Comparison of ENCODE assay signal across 8 cellular contexts in genomic region chr10:97686962-97687784, GRCh38. TPM values are rescaled to one million over a fixed set of nuclear protein-coding genes. Genes with fewer than 3 reads are reported as not detected.
DNase-seq lines count a peak whose midpoint lies in the region; ATAC-seq, FAIRE-seq and TF ChIP-seq lines count a peak whose summit lies in the region.

A gene with protein sequence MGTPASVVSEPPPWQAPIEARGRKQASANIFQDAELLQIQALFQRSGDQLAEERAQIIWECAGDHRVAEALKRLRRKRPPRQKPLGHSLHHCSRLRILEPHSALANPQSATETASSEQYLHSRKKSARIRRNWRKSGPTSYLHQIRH (minus strand): TSS chr10:97687241. CDS start chr10:97679905, 7,336 bp downstream.

- H3F3A ChIP-seq in DOHH2 (ENCODE audit: control insufficient read depth, insufficient read depth) = peaks cover 2% of the 10 kb centered on the region; the same call in 1 of the 2 replicates
- peaks cover 68% of the 10 kb centered on the region for H3F3A ChIP-seq in GM23248 (ENCODE audit: insufficient read depth)

- FAIRE-seq in RCC 7860 (lab: Jason Lieb, UNC) = peak; percentile 28

- H3K27me3 ChIP-seq in DOHH2 (ENCODE audit: control insufficient read depth, low read length) (no peaks in the 10 kb centered on the region), GM23248 (replicated peaks; ENCODE audit: insufficient read depth) (no peaks in the 10 kb centered on the region), Karpas-422 (ENCODE audit: low read length) (no peaks in the 10 kb centered on the region)

- TF ChIP-seq CTCF in DOHH2 (IDR thresholded peaks at IDR 0.05; ENCODE audit: low read depth, low read length, poor library complexity, severe bottlenecking) = no peak

- intact Hi-C loops in activated T-helper 1 cell treated with anti-CD3 and anti-CD28 coated beads, Interleukin-12 subunit alpha, Interleukin-12 subunit beta, Interleukin-2, Interleukin-4 antibody, amounts not matched to agents 30 ng/mL and 10 ng/mL and 1 ng/mL, durations not matched to agents 14 hours and 24 hours and 36 hours (cut with micrococcal nuclease) = loop anchor here (1.0 to 2.0 kb wide), 5 partner anchors 38 to 189 kb away; partner anchors contain the start of genes MMS19, MORN4, PI4K2A and UBTD1

- DNase-seq in GM23248 (peak; percentile 97), Karpas-422 (peak; percentile 93), RCC 7860 (ENCODE audit: low spot score) (peak; percentile 93), fibroblast of gingiva (ENCODE audit: low read depth) (peak; percentile 98), naive B cell (peak; percentile 98)
- peak; percentile 92 for DNase-seq in activated T-helper 1 cell treated with anti-CD3 and anti-CD28 coated beads, Interleukin-12 subunit alpha, Interleukin-12 subunit beta, Interleukin-2, Interleukin-4 antibody, amounts not matched to agents 30 ng/mL and 10 ng/mL and 1 ng/mL, durations not matched to agents 14 hours and 24 hours and 36 hours (ENCODE audit: low spot score)
- peak; percentile 94 to 97 for DNase-seq in stimulated activated effector memory CD8-positive, alpha-beta T cell treated with anti-CD3 and anti-CD28 coated beads, Interleukin-12 subunit alpha, Interleukin-12 subunit beta, amount 100 ng/mL, for 72 hours (ENCODE audit: low spot score in 2 of 2)

- H3K27ac ChIP-seq in DOHH2 (ENCODE audit: low read depth, low read length) (no peak within 1 kb of the TSS), GM23248 (peak within 1 kb of the TSS; percentile 99), Karpas-422 (ENCODE audit: low read length) (no peak within 1 kb of the TSS)

- peaks cover 14% of the 10 kb centered on the region for H3K4me1 Mint-ChIP-seq in activated T-helper 1 cell treated with anti-CD3 and anti-CD28 coated beads, Interleukin-12 subunit alpha, Interleukin-12 subunit beta, Interleukin-2, Interleukin-4 antibody, amounts not matched to agents 30 ng/mL and 10 ng/mL and 1 ng/mL, durations not matched to agents 14 hours and 24 hours and 36 hours (ENCODE audit: low read depth)
- peaks cover 6 to 16% (median 9%) of the 10 kb centered on the region in 3 donors for H3K4me1 Mint-ChIP-seq in naive B cell
- peaks cover 18% of the 10 kb centered on the region for H3K4me1 Mint-ChIP-seq in stimulated activated effector memory CD8-positive, alpha-beta T cell treated with anti-CD3 and anti-CD28 coated beads, Interleukin-12 subunit alpha, Interleukin-12 subunit beta, amount 100 ng/mL, for 72 hours

- no peaks in the 10 kb centered on the region for H3K36me3 Mint-ChIP-seq in activated T-helper 1 cell treated with anti-CD3 and anti-CD28 coated beads, Interleukin-12 subunit alpha, Interleukin-12 subunit beta, Interleukin-2, Interleukin-4 antibody, amounts not matched to agents 30 ng/mL and 10 ng/mL and 1 ng/mL, durations not matched to agents 14 hours and 24 hours and 36 hours (ENCODE audit: low read depth)
- H3K36me3 Mint-ChIP-seq in naive B cell = no peaks in the 10 kb centered on the region
- no peaks in the 10 kb centered on the region for H3K36me3 Mint-ChIP-seq in stimulated activated effector memory CD8-positive, alpha-beta T cell treated with anti-CD3 and anti-CD28 coated beads, Interleukin-12 subunit alpha, Interleukin-12 subunit beta, amount 100 ng/mL, for 72 hours

- H3K4me2 ChIP-seq in DOHH2 (ENCODE audit: low read length) = peak within 1 kb of the TSS; percentile 92
- H3K4me2 ChIP-seq in GM23248 (ENCODE audit: unreplicated experiment) = peak within 1 kb of the TSS; percentile 96
- H3K4me2 ChIP-seq in Karpas-422 (ENCODE audit: low read depth, low read length, poor library complexity, severe bottlenecking) = peak within 1 kb of the TSS; percentile 73

- WGBS in GM23248 (ENCODE audit: low coverage in 1 of 2, low lambda C conversion rate in 2 of 2, missing lambda C conversion rate in 2 of 2), 2 experiments = 1% methylated on average over 59 to 71 of the region's 78 CpGs

- H3K27ac Mint-ChIP-seq in activated T-helper 1 cell treated with anti-CD3 and anti-CD28 coated beads, Interleukin-12 subunit alpha, Interleukin-12 subunit beta, Interleukin-2, Interleukin-4 antibody, amounts not matched to agents 30 ng/mL and 10 ng/mL and 1 ng/mL, durations not matched to agents 14 hours and 24 hours and 36 hours = peak within 1 kb of the TSS; percentile 68
- peak within 1 kb of the TSS; percentile 53 to 96 (median 93) for H3K27ac Mint-ChIP-seq in naive B cell
- peak within 1 kb of the TSS; percentile 51 for H3K27ac Mint-ChIP-seq in stimulated activated effector memory CD8-positive, alpha-beta T cell treated with anti-CD3 and anti-CD28 coated beads, Interleukin-12 subunit alpha, Interleukin-12 subunit beta, amount 100 ng/mL, for 72 hours

- H3K9me3 ChIP-seq in DOHH2 (ENCODE audit: control insufficient read depth, insufficient read depth, low read length) (no peaks in the 10 kb centered on the region), GM23248 (ENCODE audit: low read depth) (no peaks in the 10 kb centered on the region), Karpas-422 (ENCODE audit: low read length) (no peaks in the 10 kb centered on the region)

- H3K79me2 ChIP-seq in DOHH2 (ENCODE audit: control insufficient read depth, low read length) (no peaks in the 10 kb centered on the region), GM23248 (ENCODE audit: insufficient read depth) (peaks cover 47% of the 10 kb centered on the region), Karpas-422 (ENCODE audit: low read length) (no peaks in the 10 kb centered on the region)

- peaks cover 16% of the 10 kb centered on the region for H3K4me1 ChIP-seq in DOHH2 (ENCODE audit: control insufficient read depth, low read length)
- H3K4me1 ChIP-seq in GM23248 (ENCODE audit: insufficient read depth) = peaks cover 59% of the 10 kb centered on the region
- H3K4me1 ChIP-seq in Karpas-422 (ENCODE audit: low read length) = peaks cover 11% of the 10 kb centered on the region

- H3K4me3 ChIP-seq in DOHH2 (ENCODE audit: low read length) (peak within 1 kb of the TSS; percentile 86), GM23248 (peak within 1 kb of the TSS; percentile 91), Karpas-422 (ENCODE audit: low read length) (peak within 1 kb of the TSS; percentile 64)

- H4K20me1 ChIP-seq in DOHH2 (ENCODE audit: control insufficient read depth, insufficient read depth, low read depth, low read length) = no peaks in the 10 kb centered on the region
- H4K20me1 ChIP-seq in GM23248 (ENCODE audit: insufficient read depth) = no peaks in the 10 kb centered on the region
- H4K20me1 ChIP-seq in Karpas-422 (ENCODE audit: insufficient read depth, low read depth, low read length) = no peaks in the 10 kb centered on the region

- H3K9me2 ChIP-seq in DOHH2 (replicated peaks; ENCODE audit: control insufficient read depth, low read length) (no peaks in the 10 kb centered on the region), GM23248 (ENCODE audit: insufficient read depth) (no peaks in the 10 kb centered on the region), Karpas-422 (replicated peaks; ENCODE audit: insufficient read depth, low read length) (no peaks in the 10 kb centered on the region)

- H3K9me3 Mint-ChIP-seq in activated T-helper 1 cell treated with anti-CD3 and anti-CD28 coated beads, Interleukin-12 subunit alpha, Interleukin-12 subunit beta, Interleukin-2, Interleukin-4 antibody, amounts not matched to agents 30 ng/mL and 10 ng/mL and 1 ng/mL, durations not matched to agents 14 hours and 24 hours and 36 hours = no peaks in the 10 kb centered on the region
- no peaks in the 10 kb centered on the region for H3K9me3 Mint-ChIP-seq in naive B cell
- H3K9me3 Mint-ChIP-seq in stimulated activated effector memory CD8-positive, alpha-beta T cell treated with anti-CD3 and anti-CD28 coated beads, Interleukin-12 subunit alpha, Interleukin-12 subunit beta, amount 100 ng/mL, for 72 hours = no peaks in the 10 kb centered on the region

- H2AFZ ChIP-seq in GM23248 (peak within 1 kb of the TSS; percentile 64), Karpas-422 (ENCODE audit: low read length) (peak within 1 kb of the TSS; percentile 94)

- peaks cover 14% of the 10 kb centered on the region for H3K27me3 Mint-ChIP-seq in activated T-helper 1 cell treated with anti-CD3 and anti-CD28 coated beads, Interleukin-12 subunit alpha, Interleukin-12 subunit beta, Interleukin-2, Interleukin-4 antibody, amounts not matched to agents 30 ng/mL and 10 ng/mL and 1 ng/mL, durations not matched to agents 14 hours and 24 hours and 36 hours (ENCODE audit: insufficient read depth)
- peaks cover 0 to 8% (median 0%) of the 10 kb centered on the region in 3 donors for H3K27me3 Mint-ChIP-seq in naive B cell

- peak within 1 kb of the TSS; percentile 94 for H3K9ac ChIP-seq in GM23248
- H3K9ac ChIP-seq in Karpas-422 (ENCODE audit: low read length) = peak within 1 kb of the TSS; percentile 72

- peak; percentile 88 to 90 for ATAC-seq in naive B cell (ENCODE audit: low read depth in 2 of 2)
- ATAC-seq in stimulated activated effector memory CD8-positive, alpha-beta T cell treated with anti-CD3 and anti-CD28 coated beads, Interleukin-12 subunit alpha, Interleukin-12 subunit beta, amount 100 ng/mL, for 72 hours = peak; percentile 91

- in situ Hi-C loops in GM23248 (cut with MboI) = no loop called here

- H3K36me3 ChIP-seq in DOHH2 (ENCODE audit: control insufficient read depth, low read length) (no peaks in the 10 kb centered on the region), GM23248 (ENCODE audit: low read depth) (no peaks in the 10 kb centered on the region), Karpas-422 (ENCODE audit: insufficient read depth, low read length) (no peaks in the 10 kb centered on the region)

- H3K4me3 Mint-ChIP-seq in activated T-helper 1 cell treated with anti-CD3 and anti-CD28 coated beads, Interleukin-12 subunit alpha, Interleukin-12 subunit beta, Interleukin-2, Interleukin-4 antibody, amounts not matched to agents 30 ng/mL and 10 ng/mL and 1 ng/mL, durations not matched to agents 14 hours and 24 hours and 36 hours = peak within 1 kb of the TSS; percentile 78
- H3K4me3 Mint-ChIP-seq in naive B cell = peak within 1 kb of the TSS; percentile 82 to 93 (median 88)
- H3K4me3 Mint-ChIP-seq in stimulated activated effector memory CD8-positive, alpha-beta T cell treated with anti-CD3 and anti-CD28 coated beads, Interleukin-12 subunit alpha, Interleukin-12 subunit beta, amount 100 ng/mL, for 72 hours = peak within 1 kb of the TSS; percentile 77

RNA-seq across cellular contexts. Expression of the gene that starts here (rescaled TPM):
- 13.4 and 33.8 TPM in 2 replicates for total RNA-seq in GM23248 (2014; rRNA removed; shearing (Covaris generic))
- polyA plus RNA-seq in GM23248 (2016; fragmentation: Nextera tagmentation; extraction: Ambion mirVana) (30.5 and 31.4 TPM in 2 replicates), naive B cell (ENCODE audit: low read depth in 6 of 6) (1 to 10 TPM; 1.4 to 4.0 (median 2.3) TPM)
- not detected in 2 replicates for total RNA-seq in Karpas-422 (2014; rRNA removed; shearing (Covaris generic); ENCODE audit: low replicate concordance)
- 0.66 and 0.93 TPM in 2 replicates for total RNA-seq in activated T-helper 1 cell treated with anti-CD3 and anti-CD28 coated beads, Interleukin-12 subunit alpha, Interleukin-12 subunit beta, Interleukin-2, Interleukin-4 antibody, amounts not matched to agents 30 ng/mL and 10 ng/mL and 1 ng/mL, durations not matched to agents 14 hours and 24 hours and 36 hours

Comparison
In these comparisons a context has a peak if more than half of its experiments do, and no peak if none do; other contexts are left out.
1. Peak in DNase-seq, H3K4me3 ChIP-seq, H3K9ac ChIP-seq and H3K4me2 ChIP-seq in Karpas-422; RNA of the gene not detected or under 1 TPM.
2. Peak in DNase-seq in activated T-helper 1 cell treated with anti-CD3 and anti-CD28 coated beads, Interleukin-12 subunit alpha, Interleukin-12 subunit beta, Interleukin-2, Interleukin-4 antibody, amounts not matched to agents 30 ng/mL and 10 ng/mL and 1 ng/mL, durations not matched to agents 14 hours and 24 hours and 36 hours; RNA of the gene not detected or under 1 TPM.